Comparison of ENCODE assay signal across 20 cellular contexts in genomic region chr3:116896116-116896515, GRCh38.
DNase-seq lines count a peak whose midpoint lies in the region; ATAC-seq, FAIRE-seq and TF ChIP-seq lines count a peak whose summit lies in the region.
"Had no signal": no experiment of that assay in that cellular context is flagged by ENCODE, and none has a peak within 500 bp of the region (broad histone marks: within the 10 kb centered on the region; RNA-seq: fewer than 3 reads in every experiment).

No MANE protein-coding gene starts in this region.

- H3K27me3 ChIP-seq in astrocyte (ENCODE audit: insufficient read depth, low read length) (no peaks in the 10 kb centered on the region), sigmoid colon (no peaks in the 10 kb centered on the region)
- H3K27me3 ChIP-seq: MG63, SJSA1 had no signal

- no peak overlapping the region for H3K4me2 ChIP-seq in astrocyte (ENCODE audit: low read length)

- H3K4me3 ChIP-seq in astrocyte (ENCODE audit: insufficient read depth, low read depth, low read length) (no peak overlapping the region), sigmoid colon (no peak overlapping the region)
- H3K4me3 ChIP-seq: MG63, SJSA1 had no signal

- H3K27ac Mint-ChIP-seq in astrocyte (ENCODE audit: unreplicated experiment), result no peak overlapping the region
- H3K27ac Mint-ChIP-seq: CD4-positive, alpha-beta memory T cell; IgD-negative memory B cell had no signal

- intact Hi-C loops in sigmoid colon (cut with DNase I), result no loop called here

- no peak overlapping the region for H2AFZ ChIP-seq in astrocyte (ENCODE audit: low read depth, low read length)

- 72 to 80% methylated on average over 2 of the region's 2 CpGs for WGBS in sigmoid colon, 2 donors

- no peaks in the 10 kb centered on the region for H3K36me3 Mint-ChIP-seq in astrocyte (ENCODE audit: low read depth, unreplicated experiment)
- H3K36me3 Mint-ChIP-seq: CD4-positive, alpha-beta memory T cell; IgD-negative memory B cell had no signal

- H3K4me1 Mint-ChIP-seq in astrocyte (ENCODE audit: low read depth, unreplicated experiment), result no peaks in the 10 kb centered on the region
- H3K4me1 Mint-ChIP-seq: CD4-positive, alpha-beta memory T cell had no signal

- no peak overlapping the region for H3K4me3 Mint-ChIP-seq in astrocyte (ENCODE audit: unreplicated experiment)
- H3K4me3 Mint-ChIP-seq: CD4-positive, alpha-beta memory T cell had no signal

- H3K27me3 Mint-ChIP-seq in astrocyte (ENCODE audit: low read depth, unreplicated experiment), result no peaks in the 10 kb centered on the region
- H3K27me3 Mint-ChIP-seq: CD4-positive, alpha-beta memory T cell; IgD-negative memory B cell had no signal

- FAIRE-seq in astrocyte (lab: Jason Lieb, UNC), result peak; percentile 45
- FAIRE-seq: HTR-8/SVneo had no signal

- peak; percentile 44 for DNase-seq in NOMO-1 treated with DMSO at 0.1 percent for 48 hours (lab: John Stamatoyannopoulos, UW; ENCODE audit: unreplicated experiment)
- DNase-seq in NOMO-1 treated with dmso at 0.1 percent for 144 hours (lab: John Stamatoyannopoulos, UW; ENCODE audit: unreplicated experiment), result no peak
- peak; percentile 16 for DNase-seq in MV-4-11 (lab: John Stamatoyannopoulos, UW)
- no peak for DNase-seq in astrocyte (ENCODE audit: low read depth)
- DNase-seq in kidney tubule cell (ENCODE audit: low spot score), result peak; percentile 56
- DNase-seq in sigmoid colon, result no peak
- DNase-seq in SK-N-DZ (ENCODE audit: low spot score), result no peak
- DNase-seq: CD4-positive, alpha-beta memory T cell; DND-41; Karpas-422; MG63; NCI-H1105 treated with DMSO at 0.1 percent for 48 hours; NCI-H1694; NCI-H510A; NCI-H748 treated with DMSO at 0.1 percent for 48 hours; SW 1271 had no signal

- H3K27ac ChIP-seq in astrocyte (ENCODE audit: low read depth, low read length), result no peak overlapping the region
- H3K27ac ChIP-seq in sigmoid colon, result no peak overlapping the region
- H3K27ac ChIP-seq: SJSA1 had no signal

- no peak overlapping the region for H3K9ac ChIP-seq in astrocyte (ENCODE audit: low read length)

- no peak for TF ChIP-seq CTCF in astrocyte (IDR thresholded peaks at IDR 0.05; ENCODE audit: insufficient read depth, low read depth, low read length)
- no peak for TF ChIP-seq CTCF in sigmoid colon (IDR thresholded peaks at IDR 0.05)

- TF ChIP-seq EP300 in sigmoid colon (IDR thresholded peaks at IDR 0.05), result no peak

- no peaks in the 10 kb centered on the region for H3K4me1 ChIP-seq in astrocyte (ENCODE audit: insufficient read depth, low read length)
- H3K4me1 ChIP-seq in sigmoid colon, result no peaks in the 10 kb centered on the region
- H3K4me1 ChIP-seq: SJSA1 had no signal

- no peak for ATAC-seq in GM19395 (IDR thresholded peaks at IDR 0.05; ENCODE audit: unreplicated experiment)

- TF ChIP-seq POLR2A in sigmoid colon (IDR thresholded peaks at IDR 0.05), result no peak

- H3K36me3 ChIP-seq in astrocyte (ENCODE audit: insufficient read depth, low read length) (no peaks in the 10 kb centered on the region), sigmoid colon (no peaks in the 10 kb centered on the region)
- H3K36me3 ChIP-seq: MG63, SJSA1 had no signal

- H3K9me3 Mint-ChIP-seq in astrocyte (ENCODE audit: unreplicated experiment), result no peaks in the 10 kb centered on the region

- no peaks in the 10 kb centered on the region for H3K79me2 ChIP-seq in astrocyte (ENCODE audit: insufficient read depth, low read length)

- no peaks in the 10 kb centered on the region for H4K20me1 ChIP-seq in astrocyte (ENCODE audit: insufficient read depth, low read length)

- no peaks in the 10 kb centered on the region for H3K9me3 ChIP-seq in astrocyte (ENCODE audit: insufficient read depth, low read depth, low read length)
- H3K9me3 ChIP-seq in sigmoid colon, result no peaks in the 10 kb centered on the region
- H3K9me3 ChIP-seq: MG63, SJSA1 had no signal

Comparison
In these comparisons a context has a peak if more than half of its experiments do, and no peak if none do; other contexts are left out.
1. DNase-seq: peak in NOMO-1 treated with DMSO at 0.1 percent for 48 hours (single experiment), MV-4-11 (single experiment) and kidney tubule cell (single experiment); none in NOMO-1 treated with dmso at 0.1 percent for 144 hours (single experiment), astrocyte (single experiment), sigmoid colon (single experiment) and SK-N-DZ (single experiment).